Comparison of ENCODE assay signal across 2 cellular contexts in genomic region chr18:11845653-11846052, GRCh38.
TF ChIP-seq lines count a peak whose summit lies in the region.

No MANE protein-coding gene starts in this region.

TF ChIP-seq in HepG2, 621 proteins besides CTCF, POLR2A, EP300 and RAD21:
- TF ChIP-seq KLF12 (CRISPR knock-in tag; IDR thresholded peaks at IDR 0.05; ENCODE audit: borderline replicate concordance): no peak
- peak; percentile 94 for TF ChIP-seq MAFF (IDR thresholded peaks at IDR 0.05; ENCODE audit: low read depth, low read length)
- no peak for TF ChIP-seq ZNF570 (CRISPR knock-in tag; IDR thresholded peaks at IDR 0.05; ENCODE audit: borderline replicate concordance)
- TF ChIP-seq DR1 (CRISPR knock-in tag; IDR thresholded peaks at IDR 0.05): no peak
- TF ChIP-seq JDP2 (CRISPR knock-in tag; IDR thresholded peaks at IDR 0.05; ENCODE audit: borderline replicate concordance): no peak
- TF ChIP-seq ZNF280D (CRISPR knock-in tag; IDR thresholded peaks at IDR 0.05): no peak
- no peak for TF ChIP-seq ATF7-NPFF (CRISPR knock-in tag; IDR thresholded peaks at IDR 0.05; ENCODE audit: low read depth)
- TF ChIP-seq ZNF446 (CRISPR knock-in tag; IDR thresholded peaks at IDR 0.05): no peak
- TF ChIP-seq MAFK (conservative IDR thresholded peaks at IDR 0.05 in 1 of 2, IDR thresholded peaks at IDR 0.05 in 1 of 2; ENCODE audit: low read length in 2 of 2): peak; percentile 92 to 96

TF ChIP-seq in IMR-90, 13 proteins besides CTCF, POLR2A, EP300 and RAD21:
- TF ChIP-seq MAFK (IDR thresholded peaks at IDR 0.05; ENCODE audit: low read depth, low read length) (peak; percentile 93), FOS (IDR thresholded peaks at IDR 0.05; ENCODE audit: low read depth, low read length) (no peak)
